24 cellular contexts compared by ENCODE assay signal in the genomic region with DNA sequence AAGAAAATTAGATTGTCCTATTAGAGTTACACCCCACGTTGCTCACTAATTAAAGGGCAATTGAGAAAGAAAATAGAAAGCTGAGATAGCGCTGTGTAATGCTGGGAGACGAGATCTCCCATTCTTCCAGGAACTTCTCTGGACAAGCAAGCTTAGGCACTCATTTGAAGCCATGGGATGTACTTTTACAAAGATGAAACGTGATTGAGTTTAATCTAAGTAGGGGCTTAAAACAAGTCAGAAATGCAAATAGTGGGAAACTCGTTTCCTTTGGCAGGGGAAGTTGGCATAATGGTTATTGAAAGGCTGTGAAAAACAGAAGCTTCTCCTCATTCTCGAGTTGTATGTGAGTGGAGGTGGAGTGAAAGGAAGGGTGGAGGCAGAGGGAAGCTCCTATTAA. TPM values are rescaled to one million over a fixed set of nuclear protein-coding genes. Genes with fewer than 3 reads are reported as not detected.
A peak's percentile ranks its signal among the peaks of the same experiment; 100 is the strongest.
DNase-seq lines count a peak whose midpoint lies in the region; ATAC-seq and TF ChIP-seq lines count a peak whose summit lies in the region.
"Had no signal": no experiment of that assay in that cellular context is flagged by ENCODE, and none has a peak within 500 bp of the region (broad histone marks: within the 10 kb centered on the region; RNA-seq: fewer than 3 reads in every experiment).

No MANE protein-coding gene starts in this region.

- peak overlapping the region; percentile 66 for H3K27ac ChIP-seq in urinary bladder (ENCODE audit: low read depth)
- H3K27ac ChIP-seq: testis had no signal

- no peaks in the 10 kb centered on the region for H3K36me3 Mint-ChIP-seq in neural crest cell (ENCODE audit: low read depth)
- H3K36me3 Mint-ChIP-seq in Calu3 (ENCODE audit: insufficient read depth, unreplicated experiment), result peaks cover 30% of the 10 kb centered on the region
- H3K36me3 Mint-ChIP-seq: CD4-positive, CD25-positive, alpha-beta regulatory T cell had no signal

- CTCF ChIA-PET in Calu3 (lab: Charles Lee), result interaction anchor here (0.7 kb wide), 1 partner anchor 60 kb away, joined by 4 read pairs; no protein-coding TSS in a partner anchor

- ATAC-seq in GM18909 (IDR thresholded peaks at IDR 0.05; ENCODE audit: poor library complexity, unreplicated experiment), result no peak
- ATAC-seq: activated T-cell treated with anti-CD3 and anti-CD28 coated beads, Interleukin-2, amount 50 U/mL, for 4 hours had no signal

- WGBS in urinary bladder, result 15% methylated on average over 6 of the region's 6 CpGs

- DNase-seq in KG1 (lab: John Stamatoyannopoulos, UW), result peak; percentile 11
- DNase-seq in fibroblast of the aortic adventitia (ENCODE audit: low read depth), result peak; percentile 67
- DNase-seq in neural crest cell (ENCODE audit: low read depth, low spot score), result no peak
- DNase-seq in Calu3, result no peak
- DNase-seq in globus pallidus (ENCODE audit: low spot score), result no peak
- DNase-seq: activated CD4-positive, alpha-beta T cell treated with anti-CD3 and anti-CD28 coated beads, Interleukin-2, amount 10 ng/mL, durations not matched to agents 24 days and 14 days; activated naive CD4-positive, alpha-beta T cell treated with anti-CD3 and anti-CD28 coated beads for 36 hours; activated T-cell treated with anti-CD3 and anti-CD28 coated beads, Interleukin-2, amount 50 U/mL, for 4 hours; CD4-positive, CD25-positive, alpha-beta regulatory T cell; cortex of kidney; DMS153; kidney; NCI-H1092 treated with DMSO at 0.1 percent for 48 hours; NCI-H2029; NCI-H226; nucleus accumbens; stimulated activated CD4-positive, alpha-beta T cell treated with anti-CD3 and anti-CD28 coated beads, Interleukin-4, amount 100 ng/mL, for 24 hours; stimulated activated naive CD4-positive, alpha-beta T cell treated with Interleukin-2 at 50 U/mL for 16 hours; T-helper 2 cell; testis had no signal

- BruUV-seq in Calu3 (replicated peaks; lab: Mats Ljungman, UMichigan), result no TSS peak

- intact Hi-C loops in Calu3 (cut with micrococcal nuclease; ENCODE audit: unreplicated experiment), result no loop called here

- H3K9me3 Mint-ChIP-seq in neural crest cell, result no peaks in the 10 kb centered on the region
- no peaks in the 10 kb centered on the region for H3K9me3 Mint-ChIP-seq in Calu3 (ENCODE audit: low read depth, unreplicated experiment)
- H3K9me3 Mint-ChIP-seq: activated naive CD4-positive, alpha-beta T cell treated with anti-CD3 and anti-CD28 coated beads for 36 hours; activated T-cell treated with anti-CD3 and anti-CD28 coated beads, Interleukin-2, amount 50 U/mL, for 4 hours had no signal

- H3K4me3 ChIP-seq in fibroblast of the aortic adventitia (ENCODE audit: low read depth, low read length) (peak overlapping the region; percentile 90), urinary bladder (ENCODE audit: low read depth, low read length) (peak overlapping the region; percentile 43)
- H3K4me3 ChIP-seq: lung, testis had no signal

- peaks cover 2% of the 10 kb centered on the region for H3K4me1 ChIP-seq in urinary bladder (ENCODE audit: insufficient read depth)

- H3K27ac Mint-ChIP-seq in neural crest cell (ENCODE audit: unreplicated experiment) (no peak overlapping the region), Calu3 (ENCODE audit: unreplicated experiment) (no peak overlapping the region)
- H3K27ac Mint-ChIP-seq: activated CD4-positive, alpha-beta T cell treated with anti-CD3 and anti-CD28 coated beads, Interleukin-2, amount 10 ng/mL, durations not matched to agents 24 days and 14 days; activated naive CD4-positive, alpha-beta T cell treated with anti-CD3 and anti-CD28 coated beads for 36 hours had no signal

- H3K27me3 Mint-ChIP-seq in neural crest cell (ENCODE audit: low read depth) (peaks cover 98% of the 10 kb centered on the region), Calu3 (ENCODE audit: unreplicated experiment) (peaks cover 71% of the 10 kb centered on the region)

- H3K4me3 Mint-ChIP-seq in neural crest cell (peak overlapping the region; percentile 49), Calu3 (ENCODE audit: low read depth, unreplicated experiment) (no peak overlapping the region)
- H3K4me3 Mint-ChIP-seq: activated CD4-positive, alpha-beta T cell treated with anti-CD3 and anti-CD28 coated beads, Interleukin-2, amount 10 ng/mL, durations not matched to agents 24 days and 14 days; activated naive CD4-positive, alpha-beta T cell treated with anti-CD3 and anti-CD28 coated beads for 36 hours; activated T-cell treated with anti-CD3 and anti-CD28 coated beads, Interleukin-2, amount 50 U/mL, for 4 hours; CD4-positive, CD25-positive, alpha-beta regulatory T cell had no signal

- no peak for TF ChIP-seq CTCF in fibroblast of the aortic adventitia (IDR thresholded peaks at IDR 0.05; ENCODE audit: insufficient read depth, low read length)
- TF ChIP-seq CTCF in neural crest cell (conservative IDR thresholded peaks at IDR 0.05), result no peak
- no peak for TF ChIP-seq CTCF in Calu3 (IDR thresholded peaks at IDR 0.05; ENCODE audit: unreplicated experiment)

- H3K36me3 ChIP-seq in urinary bladder (ENCODE audit: insufficient read depth), result no peaks in the 10 kb centered on the region

- H3K4me1 Mint-ChIP-seq in neural crest cell, result peaks cover 24% of the 10 kb centered on the region
- H3K4me1 Mint-ChIP-seq in Calu3 (ENCODE audit: low read depth, unreplicated experiment), result peaks cover 16% of the 10 kb centered on the region

RNA-seq across cellular contexts. Expression of a gene that starts 3.7 kb away (rescaled TPM):
- total RNA-seq in fibroblast of the aortic adventitia (ENCODE audit: low replicate concordance), result 1.4 and 7.8 TPM in 2 replicates
- total RNA-seq in neural crest cell, result 0.07 and 0.37 TPM in 2 replicates
- total RNA-seq in urinary bladder, result 25.4 TPM
- polyA plus RNA-seq in urinary bladder, result 19.3 TPM
- total RNA-seq in Calu3 (2022), result 0.17 and 1.6 TPM in 2 replicates
- total RNA-seq: activated CD4-positive, alpha-beta T cell treated with anti-CD3 and anti-CD28 coated beads, Interleukin-2, amount 10 ng/mL, durations not matched to agents 24 days and 14 days; activated naive CD4-positive, alpha-beta T cell treated with anti-CD3 and anti-CD28 coated beads for 36 hours; activated T-cell treated with anti-CD3 and anti-CD28 coated beads, Interleukin-2, amount 50 U/mL, for 4 hours; CD4-positive, CD25-positive, alpha-beta regulatory T cell had no signal
- polyA plus RNA-seq: CD4-positive, CD25-positive, alpha-beta regulatory T cell had no signal

RNA-seq across cellular contexts. Expression of a gene that starts 56.2 kb away (rescaled TPM):
- total RNA-seq in fibroblast of the aortic adventitia (ENCODE audit: low replicate concordance) (53.5 and 57.2 TPM in 2 replicates), neural crest cell (0.93 and 1.7 TPM in 2 replicates), urinary bladder (94.0 TPM), Calu3 (2022) (43.5 and 43.9 TPM in 2 replicates)
- 92.3 TPM for polyA plus RNA-seq in urinary bladder
- total RNA-seq: activated CD4-positive, alpha-beta T cell treated with anti-CD3 and anti-CD28 coated beads, Interleukin-2, amount 10 ng/mL, durations not matched to agents 24 days and 14 days; activated naive CD4-positive, alpha-beta T cell treated with anti-CD3 and anti-CD28 coated beads for 36 hours; CD4-positive, CD25-positive, alpha-beta regulatory T cell; OCI-LY7 had no signal
- polyA plus RNA-seq: CD4-positive, CD25-positive, alpha-beta regulatory T cell had no signal

Comparison
In these comparisons a context has a peak if more than half of its experiments do, and no peak if none do; other contexts are left out.
1. DNase-seq: peak in KG1 (single experiment) and fibroblast of the aortic adventitia (single experiment); none in neural crest cell (single experiment), Calu3 (single experiment) and globus pallidus (single experiment).
2. RNA of a gene that starts 56.2 kb away (total RNA-seq): 94.0 TPM in urinary bladder (single experiment), 53.5 to 57.2 TPM in fibroblast of the aortic adventitia and 43.5 to 43.9 TPM in Calu3; 0.93 to 1.7 TPM in neural crest cell; every median in the first group is over 10 times any median in the second.